8 cellular contexts compared by ENCODE assay signal in the genomic region with DNA sequence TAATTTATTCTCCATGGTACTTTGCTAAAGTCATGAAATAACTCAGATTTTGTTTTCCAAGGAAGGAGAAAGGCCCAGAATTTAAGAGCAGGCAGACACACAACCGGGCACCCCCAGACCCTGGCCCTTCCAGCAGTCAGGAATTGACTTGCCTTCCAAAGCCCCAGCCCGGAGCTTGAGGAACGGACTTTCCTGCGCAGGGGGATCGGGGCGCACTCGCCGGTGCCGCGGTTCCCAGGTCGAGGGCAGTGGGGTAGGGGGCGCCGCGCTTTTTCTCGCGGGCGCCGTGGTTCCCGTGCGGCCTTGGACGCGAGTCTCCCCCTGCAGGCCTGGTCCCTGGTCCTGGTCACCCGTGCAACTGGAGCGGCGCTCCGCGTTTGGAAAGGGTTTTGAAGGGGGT. TPM values are rescaled to one million over a fixed set of nuclear protein-coding genes. Genes with fewer than 3 reads are reported as not detected.
A peak's percentile ranks its signal among the peaks of the same experiment; 100 is the strongest.
DNase-seq lines count a peak whose midpoint lies in the region; ATAC-seq and TF ChIP-seq lines count a peak whose summit lies in the region.

No MANE protein-coding gene starts in this region.

- peak overlapping the region in 5 of 7 donors; percentile 44 to 89 (median 75) for H3K27ac Mint-ChIP-seq in CD14-positive monocyte

- peak overlapping the region; percentile 77 for H3K4me3 ChIP-seq in HL-60 (replicated peaks; ENCODE audit: insufficient read depth, low read length)
- peak overlapping the region; percentile 67 for H3K4me3 ChIP-seq in astrocyte of the cerebellum (ENCODE audit: low read depth, low read length)
- H3K4me3 ChIP-seq in kidney epithelial cell (ENCODE audit: low read depth, low read length) = peak overlapping the region; percentile 83

- TF ChIP-seq CTCF in CD14-positive monocyte (IDR thresholded peaks at IDR 0.05) (peak; percentile 35), HL-60 (IDR thresholded peaks at IDR 0.05; ENCODE audit: insufficient read depth, low read length) (no peak), astrocyte of the cerebellum (IDR thresholded peaks at IDR 0.05; ENCODE audit: low read depth, low read length, missing control alignments) (peak; percentile 43), kidney epithelial cell (IDR thresholded peaks at IDR 0.05; ENCODE audit: insufficient read depth, low read length, poor library complexity, severe bottlenecking) (peak; percentile 44), omental fat pad (IDR thresholded peaks at IDR 0.05) (no peak)

- peaks cover 0 to 5% of the 10 kb centered on the region in 2 donors for H3K36me3 Mint-ChIP-seq in CD14-positive monocyte

- in situ Hi-C loops in astrocyte of the cerebellum (cut with HindIII; ENCODE audit: low sequenced_read_pairs) = no loop called here

- ATAC-seq in omental fat pad (ENCODE audit: low FRiP score) = no peak

- H3K27me3 ChIP-seq in HL-60 (ENCODE audit: insufficient read depth, poor library complexity, severe bottlenecking) (no peaks in the 10 kb centered on the region), kidney epithelial cell (ENCODE audit: control insufficient read depth, insufficient read depth, low read length) (no peaks in the 10 kb centered on the region)

- intact Hi-C loops in CD14-positive monocyte (cut with micrococcal nuclease) = loop anchor here in 1 of 2 donors (5.0 kb wide), 1 partner anchor 229 kb away; no protein-coding TSS in a partner anchor

- H3K27ac ChIP-seq in HL-60 (replicated peaks) = peak overlapping the region; percentile 73
- peak overlapping the region; percentile 81 for H3K27ac ChIP-seq in substantia nigra (ENCODE audit: low read depth, low read length, poor library complexity, severe bottlenecking)

- peak overlapping the region; percentile 82 to 93 for H3K4me3 Mint-ChIP-seq in CD14-positive monocyte

- H3K36me3 ChIP-seq in kidney epithelial cell (ENCODE audit: control insufficient read depth, insufficient read depth, low read length) = no peaks in the 10 kb centered on the region

- H3K27me3 Mint-ChIP-seq in CD14-positive monocyte (ENCODE audit: low read depth in 3 of 3) = peaks cover 0 to 4% (median 0%) of the 10 kb centered on the region in 3 donors

- H3K4me1 Mint-ChIP-seq in CD14-positive monocyte = peaks cover 42% of the 10 kb centered on the region

- no peaks in the 10 kb centered on the region for H3K9me3 Mint-ChIP-seq in CD14-positive monocyte

- DNase-seq in CD14-positive monocyte (ENCODE audit: low spot score) (no peak), HL-60 (ENCODE audit: low read depth in 1 of 2, low spot score in 1 of 2) (no peak), astrocyte of the cerebellum (ENCODE audit: low read depth) (no peak), kidney epithelial cell (ENCODE audit: low read depth) (no peak), substantia nigra (lab: John Stamatoyannopoulos, UW) (peak in 15 of 49 donors; percentile 7 to 31 (median 13)), SHP77 (lab: John Stamatoyannopoulos, UW) (no peak), omental fat pad (ENCODE audit: low spot score) (no peak), NCI-H1092 (lab: John Stamatoyannopoulos, UW) (no peak)

RNA-seq across cellular contexts. Expression of a gene that starts 1.2 kb away (rescaled TPM):
- polyA plus RNA-seq in CD14-positive monocyte = 1 to 10 TPM; 1.7 to 2.4 TPM
- 7.8 and 12.2 TPM in 2 replicates for total RNA-seq in kidney epithelial cell
- total RNA-seq in omental fat pad = 10 to 100 TPM; 14.3 to 18.0 (median 17.0) TPM

Comparison
In these comparisons a context has a peak if more than half of its experiments do, and no peak if none do; other contexts are left out.
1. CTCF ChIP-seq: peak in CD14-positive monocyte (single experiment), astrocyte of the cerebellum (single experiment) and kidney epithelial cell (single experiment); none in HL-60 (single experiment) and omental fat pad (0 of 3).
2. Peak in every context shown above with its lines, with median percentiles within 50 percentile points of each other: H3K4me3 ChIP-seq.